22 cellular contexts compared by ENCODE assay signal in genomic region chr19:6375411-6376010, GRCh38. TPM values are rescaled to one million over a fixed set of nuclear protein-coding genes. Genes with fewer than 3 reads are reported as not detected.
DNase-seq lines count a peak whose midpoint lies in the region; ATAC-seq and TF ChIP-seq lines count a peak whose summit lies in the region.
"Had no signal": no experiment of that assay in that cellular context is flagged by ENCODE, and none has a peak within 500 bp of the region (broad histone marks: within the 10 kb centered on the region; RNA-seq: fewer than 3 reads in every experiment).

TSS of gene PSPN (minus strand) at chr19:6375933. CDS start at chr19:6375849, 84 bp downstream.

- no peak within 1 kb of the TSS for H3K4me3 Mint-ChIP-seq in CD4-positive, alpha-beta T cell
- H3K4me3 Mint-ChIP-seq: activated CD4-positive, alpha-beta memory T cell treated with anti-CD3 and anti-CD28 coated beads, Interleukin-2, amount 10 ng/mL, durations not matched to agents 7 days and 5 days; activated naive CD4-positive, alpha-beta T cell treated with anti-CD3 and anti-CD28 coated beads for 36 hours had no signal

- no peaks in the 10 kb centered on the region for H3K27me3 ChIP-seq in CD4-positive, alpha-beta T cell (ENCODE audit: control insufficient read depth, insufficient read depth, low read length)
- no peaks in the 10 kb centered on the region for H3K27me3 ChIP-seq in gastroesophageal sphincter
- no peaks in the 10 kb centered on the region for H3K27me3 ChIP-seq in osteoblast (ENCODE audit: insufficient read depth, low read length)
- H3K27me3 ChIP-seq: dorsolateral prefrontal cortex, left lung, MG63, stomach, transverse colon had no signal

- peaks cover 51% of the 10 kb centered on the region for H3K36me3 Mint-ChIP-seq in CD4-positive, alpha-beta T cell (ENCODE audit: low read depth)

- H3K9me3 Mint-ChIP-seq in CD4-positive, alpha-beta T cell: no peaks in the 10 kb centered on the region
- H3K9me3 Mint-ChIP-seq: activated CD4-positive, alpha-beta memory T cell treated with anti-CD3 and anti-CD28 coated beads, Interleukin-2, amount 10 ng/mL, durations not matched to agents 7 days and 5 days; activated naive CD4-positive, alpha-beta T cell treated with anti-CD3 and anti-CD28 coated beads for 36 hours had no signal

- peaks cover 13% of the 10 kb centered on the region for H3K4me1 Mint-ChIP-seq in CD4-positive, alpha-beta T cell (ENCODE audit: low read depth)

- no peak for TF ChIP-seq POLR2A in gastroesophageal sphincter (IDR thresholded peaks at IDR 0.05)

- WGBS in gastroesophageal sphincter (ENCODE audit: low coverage in 1 of 2), 2 donors: 66 to 69% methylated on average over 3 to 5 of the region's 25 CpGs

- H3K27ac Mint-ChIP-seq in CD4-positive, alpha-beta T cell: peak within 1 kb of the TSS; percentile 39
- H3K27ac Mint-ChIP-seq: activated CD4-positive, alpha-beta memory T cell treated with anti-CD3 and anti-CD28 coated beads, Interleukin-2, amount 10 ng/mL, durations not matched to agents 7 days and 5 days; activated naive CD4-positive, alpha-beta T cell treated with anti-CD3 and anti-CD28 coated beads for 36 hours had no signal

- no peak within 1 kb of the TSS for H3K27ac ChIP-seq in CD4-positive, alpha-beta T cell (ENCODE audit: low read depth, low read length)
- H3K27ac ChIP-seq in gastroesophageal sphincter (peak within 1 kb of the TSS in 3 of 4 donors; percentile 96 to 100 (median 97)), osteoblast (ENCODE audit: low read depth, low read length) (no peak within 1 kb of the TSS)
- H3K27ac ChIP-seq: left lung had no signal

- no peaks in the 10 kb centered on the region for H3K79me2 ChIP-seq in osteoblast (ENCODE audit: insufficient read depth, low read length)

- no peak for DNase-seq in CD4-positive, alpha-beta T cell
- DNase-seq in osteoblast (ENCODE audit: insufficient read length, low spot score, missing footprints): peak; percentile 68
- no peak for DNase-seq in stimulated activated CD4-positive, alpha-beta T cell treated with anti-CD3 and anti-CD28 coated beads, Interleukin-4, amount 100 ng/mL, for 24 hours
- DNase-seq in mucosa of gallbladder (ENCODE audit: low spot score): no peak
- DNase-seq in AML-193 (lab: John Stamatoyannopoulos, UW): no peak
- DNase-seq: activated CD4-positive, alpha-beta memory T cell treated with anti-CD3 and anti-CD28 coated beads, Interleukin-2, amount 10 ng/mL, durations not matched to agents 7 days and 5 days; activated CD4-positive, CD25-positive, alpha-beta regulatory T cell; activated naive CD4-positive, alpha-beta T cell treated with anti-CD3 and anti-CD28 coated beads for 36 hours; anterior cingulate cortex; left lung; MG63; NCI-H1694 treated with DMSO at 0.1 percent for 48 hours; NCI-H69; nucleus accumbens; stimulated activated CD4-positive, alpha-beta T cell treated with anti-CD3 and anti-CD28 coated beads, Interleukin-4, amount 100 ng/mL, for 4 hours; stomach; T1000; transverse colon had no signal

- TF ChIP-seq CTCF in CD4-positive, alpha-beta T cell (IDR thresholded peaks at IDR 0.05): no peak
- TF ChIP-seq CTCF in gastroesophageal sphincter (IDR thresholded peaks at IDR 0.05) (no peak), osteoblast (IDR thresholded peaks at IDR 0.05; ENCODE audit: extremely low read depth, low read depth, low read length) (no peak)

- H3K27me3 Mint-ChIP-seq in CD4-positive, alpha-beta T cell: no peaks in the 10 kb centered on the region
- H3K27me3 Mint-ChIP-seq: activated CD4-positive, alpha-beta memory T cell treated with anti-CD3 and anti-CD28 coated beads, Interleukin-2, amount 10 ng/mL, durations not matched to agents 7 days and 5 days had no signal

- H3K36me3 ChIP-seq in gastroesophageal sphincter (peaks cover 0 to 39% of the 10 kb centered on the region in 2 donors), osteoblast (ENCODE audit: insufficient read depth, low read length) (peaks cover 16% of the 10 kb centered on the region)
- H3K36me3 ChIP-seq: MG63 had no signal

- intact Hi-C loops in CD4-positive, alpha-beta T cell (cut with DNase I, micrococcal nuclease): loop anchor here in 1 of 2 experiments (10.0 kb wide), 2 partner anchors 401 to 471 kb away; partner anchors contain the start of genes NDUFA11, RANBP3 and VMAC

- no peak within 1 kb of the TSS for H3K4me2 ChIP-seq in osteoblast (ENCODE audit: insufficient read depth, low read length)

- H3K4me1 ChIP-seq in gastroesophageal sphincter: peaks cover 0 to 59% (median 21%) of the 10 kb centered on the region in 3 donors
- H3K4me1 ChIP-seq in osteoblast (ENCODE audit: insufficient read depth, low read length): peaks cover 8% of the 10 kb centered on the region

- no peaks in the 10 kb centered on the region for H4K20me1 ChIP-seq in osteoblast (ENCODE audit: insufficient read depth, low read length)

- no peak for ATAC-seq in CD4-positive, alpha-beta T cell (ENCODE audit: poor library complexity)
- ATAC-seq in gastroesophageal sphincter (no peak), GM21423 (IDR thresholded peaks at IDR 0.05; ENCODE audit: unreplicated experiment) (no peak)
- ATAC-seq: left lung had no signal

- CTCF ChIA-PET in CD4-positive, alpha-beta T cell (lab: Charles Lee): no interaction called here

- H3K9me3 ChIP-seq in CD4-positive, alpha-beta T cell (ENCODE audit: control insufficient read depth, low read length): no peaks in the 10 kb centered on the region
- H3K9me3 ChIP-seq in gastroesophageal sphincter: peaks cover 0 to 6% (median 0%) of the 10 kb centered on the region in 3 donors
- H3K9me3 ChIP-seq in osteoblast (ENCODE audit: low read depth, low read length): no peaks in the 10 kb centered on the region
- H3K9me3 ChIP-seq: left lung, MG63, stomach, transverse colon had no signal

- no peak within 1 kb of the TSS for H2AFZ ChIP-seq in osteoblast (ENCODE audit: low read length)

- H3K4me3 ChIP-seq in gastroesophageal sphincter (no peak within 1 kb of the TSS), osteoblast (ENCODE audit: insufficient read depth, low read length) (no peak within 1 kb of the TSS)
- H3K4me3 ChIP-seq: MG63, stomach, transverse colon had no signal

- no peak for TF ChIP-seq EP300 in gastroesophageal sphincter (IDR thresholded peaks at IDR 0.05)

- POLR2A ChIA-PET in CD4-positive, alpha-beta T cell (lab: Charles Lee): interaction anchor here (0.9 to 1.5 kb wide), 2 partner anchors 14 to 17 kb away, joined by 3 to 4 read pairs; partner anchors contain the start of genes CLPP and GTF2F1

TF ChIP-seq in PFSK-1, 5 proteins besides CTCF, POLR2A, EP300 and RAD21:
- TF ChIP-seq TAF1 (IDR thresholded peaks at IDR 0.05; ENCODE audit: borderline replicate concordance, insufficient read depth, low read length): no peak
- 0 out of 2 replicates have a peak, but pooled peaks have one; percentile 9 for TF ChIP-seq POLR2AphosphoS5 (IDR thresholded peaks at IDR 0.05; ENCODE audit: low read depth, low read length)
- no peak for TF ChIP-seq FOXP2 (optimal IDR thresholded peaks at IDR 0.05; ENCODE audit: borderline replicate concordance, extremely low read depth, extremely low read length, insufficient read depth)
TF ChIP-seq in PFSK-1: peak in this region for 1.

RNA-seq across cellular contexts. Expression of gene PSPN, which starts in this region (rescaled TPM):
- total RNA-seq in CD4-positive, alpha-beta T cell: under 1 TPM; 0.81 to 0.85 TPM
- 0.83 TPM for polyA plus RNA-seq in PFSK-1 (2012; ENCODE audit: insufficient read length, low read depth)
- total RNA-seq in gastroesophageal sphincter: 1 to 10 TPM in 3 of 4 donors, under 1 TPM in 1; 0.67 to 2.4 (median 1.4) TPM
- total RNA-seq in osteoblast: 1.1 and 1.2 TPM in 2 replicates
- total RNA-seq in mucosa of gallbladder: 4.5 TPM

Comparison
In these comparisons a context has a peak if more than half of its experiments do, and no peak if none do; other contexts are left out.
1. H3K27ac ChIP-seq: peak in gastroesophageal sphincter (3 of 4); none in CD4-positive, alpha-beta T cell (single experiment) and osteoblast (single experiment).